8 cellular contexts compared by ENCODE assay signal in the genomic region with DNA sequence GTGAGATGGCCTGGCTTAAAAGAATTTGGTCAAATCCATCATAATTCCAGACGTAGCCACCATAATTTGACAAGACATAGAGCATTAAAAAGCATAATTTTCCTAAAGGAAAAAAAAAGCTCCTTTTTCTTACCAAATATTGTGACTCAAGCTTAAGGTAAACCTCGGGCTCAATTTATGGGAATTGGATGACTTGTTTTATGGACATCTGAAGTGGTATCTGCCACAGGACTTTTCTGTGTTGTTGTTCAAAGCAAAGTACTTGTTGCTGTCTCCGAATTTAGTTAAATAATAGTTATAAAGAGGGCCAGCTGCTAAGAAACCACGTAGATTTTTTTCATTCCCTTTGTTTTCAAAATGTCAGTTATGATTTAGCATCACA. TPM values are rescaled to one million over a fixed set of nuclear protein-coding genes. Genes with fewer than 3 reads are reported as not detected.
DNase-seq lines count a peak whose midpoint lies in the region; ATAC-seq lines count a peak whose summit lies in the region.

No MANE protein-coding gene starts in this region.

- H3K4me1 Mint-ChIP-seq in activated CD4-positive, alpha-beta memory T cell treated with anti-CD3 and anti-CD28 coated beads for 36 hours (ENCODE audit: low read depth): peaks cover 45% of the 10 kb centered on the region
- peaks cover 47 to 55% of the 10 kb centered on the region in 2 donors for H3K4me1 Mint-ChIP-seq in stimulated activated naive B cell treated with anti-CD40 and anti-IgM and Interleukin-4, amounts not matched to agents 10 μg/mL and 1 μg/mL and 100 μg/mL, for 72 hours

- H3K27ac Mint-ChIP-seq in activated CD4-positive, alpha-beta memory T cell treated with anti-CD3 and anti-CD28 coated beads for 36 hours: no peak overlapping the region
- H3K27ac Mint-ChIP-seq in stimulated activated naive B cell treated with anti-CD40 and anti-IgM and Interleukin-4, amounts not matched to agents 10 μg/mL and 1 μg/mL and 100 μg/mL, for 72 hours: no peak overlapping the region

- intact Hi-C loops in activated CD4-positive, alpha-beta memory T cell treated with anti-CD3 and anti-CD28 coated beads for 36 hours (cut with micrococcal nuclease): no loop called here

- H3K27me3 Mint-ChIP-seq in activated CD4-positive, alpha-beta memory T cell treated with anti-CD3 and anti-CD28 coated beads for 36 hours: no peaks in the 10 kb centered on the region
- no peaks in the 10 kb centered on the region for H3K27me3 Mint-ChIP-seq in stimulated activated naive B cell treated with anti-CD40 and anti-IgM and Interleukin-4, amounts not matched to agents 10 μg/mL and 1 μg/mL and 100 μg/mL, for 72 hours

- DNase-seq in DMS53 (lab: John Stamatoyannopoulos, UW) (peak; percentile 18), DMS53 treated with DMSO at 0.1 percent for 48 hours (lab: John Stamatoyannopoulos, UW; ENCODE audit: unreplicated experiment) (no peak), cerebellar nuclear complex (lab: John Stamatoyannopoulos, UW) (no peak), KG1 (lab: John Stamatoyannopoulos, UW) (no peak)
- DNase-seq in activated CD4-positive, alpha-beta memory T cell treated with anti-CD3 and anti-CD28 coated beads for 36 hours: no peak
- no peak for DNase-seq in stimulated activated naive B cell treated with anti-CD40 and anti-IgM and Interleukin-4, amounts not matched to agents 10 μg/mL and 1 μg/mL and 100 μg/mL, for 72 hours

- no peak for ATAC-seq in stimulated activated naive B cell treated with anti-CD40 and anti-IgM and Interleukin-4, amounts not matched to agents 10 μg/mL and 1 μg/mL and 100 μg/mL, for 72 hours (replicated peaks)
- ATAC-seq in HG02885 (IDR thresholded peaks at IDR 0.05; ENCODE audit: poor library complexity, unreplicated experiment): no peak

- POLR2A ChIA-PET in activated CD4-positive, alpha-beta memory T cell treated with anti-CD3 and anti-CD28 coated beads for 36 hours (lab: Charles Lee): no interaction called here

- peak overlapping the region; percentile 75 for H3K4me3 ChIP-seq in iPS-11a (ENCODE audit: low read depth, low read length)

- CTCF ChIA-PET in activated CD4-positive, alpha-beta memory T cell treated with anti-CD3 and anti-CD28 coated beads for 36 hours (lab: Charles Lee): interaction anchor here (0.9 to 1.2 kb wide), 2 partner anchors 9 to 80 kb away, joined by 3 read pairs; no protein-coding TSS in a partner anchor

- H3K9me3 Mint-ChIP-seq in activated CD4-positive, alpha-beta memory T cell treated with anti-CD3 and anti-CD28 coated beads for 36 hours: no peaks in the 10 kb centered on the region
- H3K9me3 Mint-ChIP-seq in stimulated activated naive B cell treated with anti-CD40 and anti-IgM and Interleukin-4, amounts not matched to agents 10 μg/mL and 1 μg/mL and 100 μg/mL, for 72 hours: no peaks in the 10 kb centered on the region

- peak overlapping the region; percentile 79 for H3K4me3 Mint-ChIP-seq in activated CD4-positive, alpha-beta memory T cell treated with anti-CD3 and anti-CD28 coated beads for 36 hours
- peak overlapping the region; percentile 92 to 99 for H3K4me3 Mint-ChIP-seq in stimulated activated naive B cell treated with anti-CD40 and anti-IgM and Interleukin-4, amounts not matched to agents 10 μg/mL and 1 μg/mL and 100 μg/mL, for 72 hours

- H3K36me3 Mint-ChIP-seq in activated CD4-positive, alpha-beta memory T cell treated with anti-CD3 and anti-CD28 coated beads for 36 hours: no peaks in the 10 kb centered on the region
- peaks cover 8 to 18% of the 10 kb centered on the region in 2 donors for H3K36me3 Mint-ChIP-seq in stimulated activated naive B cell treated with anti-CD40 and anti-IgM and Interleukin-4, amounts not matched to agents 10 μg/mL and 1 μg/mL and 100 μg/mL, for 72 hours

RNA-seq across cellular contexts. Expression of a gene that starts 1.1 kb away (rescaled TPM):
- total RNA-seq in activated CD4-positive, alpha-beta memory T cell treated with anti-CD3 and anti-CD28 coated beads for 36 hours: 10 to 100 TPM; 21.9 to 23.0 TPM
